In the genomic region with DNA sequence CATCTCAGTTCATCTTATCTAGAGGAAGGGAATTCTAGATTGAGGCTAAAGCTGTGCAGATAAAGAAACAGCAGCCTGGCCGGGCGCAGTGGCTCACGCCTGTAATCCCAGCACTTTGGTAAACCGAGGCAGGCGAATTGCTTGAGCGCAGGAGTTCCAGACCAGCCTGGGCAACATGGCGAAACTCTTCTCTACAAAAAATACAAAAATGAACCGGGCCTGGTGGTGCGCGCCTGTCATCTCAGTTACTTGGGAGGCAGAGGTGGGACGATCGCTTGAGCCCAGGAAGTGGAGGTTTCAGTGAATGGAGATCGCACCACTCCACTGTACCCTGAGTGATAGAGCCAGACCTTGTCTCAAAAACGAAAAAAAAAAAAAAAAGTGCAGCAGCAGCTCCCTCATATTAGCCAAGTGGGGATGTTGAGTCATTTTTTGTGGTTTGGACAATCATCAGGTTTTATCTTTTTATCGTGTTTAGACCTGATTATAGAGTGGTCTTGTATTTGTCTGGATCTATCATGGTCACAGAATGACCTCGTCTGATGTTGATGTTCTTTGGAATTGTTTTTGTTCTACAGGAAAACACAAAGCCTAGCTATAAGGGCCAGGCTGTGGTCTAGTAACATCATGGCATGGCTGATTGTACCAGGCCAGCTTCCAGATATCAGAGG, we compare ENCODE assay signal across 1 cellular context.
TF ChIP-seq lines count a peak whose summit lies in the region.

No MANE protein-coding gene starts in this region.

TF ChIP-seq in SK-N-SH treated with all-trans-retinoic acid at 6 μM for 48 hours, 23 proteins besides CTCF, POLR2A, EP300 and RAD21 (continued from another document):
- TF ChIP-seq, protein P1, sequence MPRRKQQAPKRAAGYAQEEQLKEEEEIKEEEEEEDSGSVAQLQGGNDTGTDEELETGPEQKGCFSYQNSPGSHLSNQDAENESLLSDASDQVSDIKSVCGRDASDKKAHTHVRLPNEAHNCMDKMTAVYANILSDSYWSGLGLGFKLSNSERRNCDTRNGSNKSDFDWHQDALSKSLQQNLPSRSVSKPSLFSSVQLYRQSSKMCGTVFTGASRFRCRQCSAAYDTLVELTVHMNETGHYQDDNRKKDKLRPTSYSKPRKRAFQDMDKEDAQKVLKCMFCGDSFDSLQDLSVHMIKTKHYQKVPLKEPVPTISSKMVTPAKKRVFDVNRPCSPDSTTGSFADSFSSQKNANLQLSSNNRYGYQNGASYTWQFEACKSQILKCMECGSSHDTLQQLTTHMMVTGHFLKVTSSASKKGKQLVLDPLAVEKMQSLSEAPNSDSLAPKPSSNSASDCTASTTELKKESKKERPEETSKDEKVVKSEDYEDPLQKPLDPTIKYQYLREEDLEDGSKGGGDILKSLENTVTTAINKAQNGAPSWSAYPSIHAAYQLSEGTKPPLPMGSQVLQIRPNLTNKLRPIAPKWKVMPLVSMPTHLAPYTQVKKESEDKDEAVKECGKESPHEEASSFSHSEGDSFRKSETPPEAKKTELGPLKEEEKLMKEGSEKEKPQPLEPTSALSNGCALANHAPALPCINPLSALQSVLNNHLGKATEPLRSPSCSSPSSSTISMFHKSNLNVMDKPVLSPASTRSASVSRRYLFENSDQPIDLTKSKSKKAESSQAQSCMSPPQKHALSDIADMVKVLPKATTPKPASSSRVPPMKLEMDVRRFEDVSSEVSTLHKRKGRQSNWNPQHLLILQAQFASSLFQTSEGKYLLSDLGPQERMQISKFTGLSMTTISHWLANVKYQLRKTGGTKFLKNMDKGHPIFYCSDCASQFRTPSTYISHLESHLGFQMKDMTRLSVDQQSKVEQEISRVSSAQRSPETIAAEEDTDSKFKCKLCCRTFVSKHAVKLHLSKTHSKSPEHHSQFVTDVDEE (CRISPR knock-in tag; IDR thresholded peaks at IDR 0.05), result no peak
- TF ChIP-seq CSDC2 (CRISPR knock-in tag; IDR thresholded peaks at IDR 0.05), result no peak
